9 cellular contexts compared by ENCODE assay signal in the genomic region with DNA sequence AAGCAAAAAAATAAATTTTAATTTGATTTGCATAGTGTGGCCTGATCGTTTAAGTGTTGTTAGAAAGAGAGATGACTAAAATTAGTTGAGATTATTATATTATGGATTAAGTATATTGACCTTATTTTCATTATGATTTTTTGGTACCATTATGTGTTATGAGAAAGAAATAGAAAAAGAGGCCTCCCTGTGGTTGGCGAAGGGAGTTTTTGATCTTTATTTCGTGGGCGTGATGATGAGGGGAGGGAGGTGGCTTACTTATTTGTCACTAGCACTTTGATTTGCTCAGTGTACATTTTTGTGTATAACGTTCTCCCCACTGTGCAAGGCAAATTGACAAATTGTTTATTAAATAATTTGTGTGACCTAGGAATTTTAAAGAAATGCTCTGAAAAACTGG. TPM values are rescaled to one million over a fixed set of nuclear protein-coding genes. Genes with fewer than 3 reads are reported as not detected.
DNase-seq lines count a peak whose midpoint lies in the region; ATAC-seq and TF ChIP-seq lines count a peak whose summit lies in the region.
"Had no signal": no experiment of that assay in that cellular context is flagged by ENCODE, and none has a peak within 500 bp of the region (broad histone marks: within the 10 kb centered on the region; RNA-seq: fewer than 3 reads in every experiment).

No MANE protein-coding gene starts in this region.

- ATAC-seq in GM19035 (IDR thresholded peaks at IDR 0.05; ENCODE audit: unreplicated experiment) = no peak

- H3K4me2 ChIP-seq in Loucy (ENCODE audit: low read depth, low read length, poor library complexity, severe bottlenecking) = peak overlapping the region; percentile 68

- no peaks in the 10 kb centered on the region for H3K36me3 ChIP-seq in Loucy (ENCODE audit: insufficient read depth, low read length)

- no peak overlapping the region for H2AFZ ChIP-seq in Loucy (ENCODE audit: low read length)

- H3K9me3 Mint-ChIP-seq in neural crest cell = no peaks in the 10 kb centered on the region

- H3K27ac Mint-ChIP-seq in neural crest cell (ENCODE audit: unreplicated experiment) = no peak overlapping the region

- peaks cover 23% of the 10 kb centered on the region for H3K4me1 ChIP-seq in Loucy (ENCODE audit: insufficient read depth, low read length, poor library complexity, severe bottlenecking)

- H3F3A ChIP-seq in Loucy (ENCODE audit: low read depth) = no peaks in the 10 kb centered on the region

- peak overlapping the region; percentile 94 for H3K4me3 Mint-ChIP-seq in neural crest cell

- H3K27me3 Mint-ChIP-seq in neural crest cell (ENCODE audit: low read depth) = peaks cover 7% of the 10 kb centered on the region

- H3K9me2 ChIP-seq in Loucy (replicated peaks; ENCODE audit: low read depth, low read length) = no peaks in the 10 kb centered on the region

- H3K79me2 ChIP-seq in Loucy (ENCODE audit: insufficient read depth, low read length) = peaks cover 20% of the 10 kb centered on the region; the same call in 1 of the 2 replicates

- no peak for TF ChIP-seq CTCF in GM12865 (IDR thresholded peaks at IDR 0.05; ENCODE audit: insufficient read depth, low read depth, low read length, missing control alignments)
- TF ChIP-seq CTCF in Loucy (conservative IDR thresholded peaks at IDR 0.05; ENCODE audit: low read length) = peak; percentile 29; the same call in 1 of the 2 replicates
- peak; percentile 59 for TF ChIP-seq CTCF in neural crest cell (conservative IDR thresholded peaks at IDR 0.05)

- H4K20me1 ChIP-seq in Loucy (ENCODE audit: insufficient read depth, low read length, poor library complexity, severe bottlenecking) = no peaks in the 10 kb centered on the region

- H3K4me1 Mint-ChIP-seq in neural crest cell = peaks cover 41% of the 10 kb centered on the region

- DNase-seq in GM12865 (ENCODE audit: low read depth) (peak; percentile 61), dermis blood vessel endothelial cell (peak; percentile 53), neural crest cell (ENCODE audit: low read depth, low spot score) (no peak), NCI-H2196 treated with DMSO at 0.1 percent for 48 hours (lab: John Stamatoyannopoulos, UW; ENCODE audit: unreplicated experiment) (no peak), amygdala (lab: John Stamatoyannopoulos, UW) (no peak), H4 (ENCODE audit: low spot score) (no peak)
- DNase-seq: NCI-H748 treated with DMSO at 0.1 percent for 48 hours had no signal

- peak overlapping the region; percentile 74 for H3K9ac ChIP-seq in Loucy (ENCODE audit: low read depth, low read length, poor library complexity, severe bottlenecking)

- no peaks in the 10 kb centered on the region for H3K27me3 ChIP-seq in Loucy (ENCODE audit: insufficient read depth, low read length, poor library complexity, severe bottlenecking)

- H3K4me3 ChIP-seq in GM12865 (ENCODE audit: low read depth, low read length) (peak overlapping the region; percentile 60), Loucy (ENCODE audit: low read length, poor library complexity, severe bottlenecking) (peak overlapping the region; percentile 77)

- H3K9me3 ChIP-seq in Loucy (ENCODE audit: insufficient read depth, low read depth, low read length) = no peaks in the 10 kb centered on the region

- H3K36me3 Mint-ChIP-seq in neural crest cell (ENCODE audit: low read depth) = peaks cover 6% of the 10 kb centered on the region

RNA-seq across cellular contexts. Expression of a gene that starts 2.8 kb away (rescaled TPM):
- 51.6 and 55.0 TPM in 2 replicates for total RNA-seq in dermis blood vessel endothelial cell
- total RNA-seq in neural crest cell = 62.7 and 64.1 TPM in 2 replicates
- total RNA-seq in H4 (2014; rRNA removed; shearing (Covaris generic)) = 6.6 and 10.5 TPM in 2 replicates

Comparison
In these comparisons a context has a peak if more than half of its experiments do, and no peak if none do; other contexts are left out.
1. DNase-seq: peak in GM12865 (single experiment) and dermis blood vessel endothelial cell (single experiment); none in neural crest cell (single experiment), NCI-H2196 treated with DMSO at 0.1 percent for 48 hours (single experiment), amygdala (0 of 56) and H4 (single experiment).